ENCODE assay signal across 15 cellular contexts in the genomic region with DNA sequence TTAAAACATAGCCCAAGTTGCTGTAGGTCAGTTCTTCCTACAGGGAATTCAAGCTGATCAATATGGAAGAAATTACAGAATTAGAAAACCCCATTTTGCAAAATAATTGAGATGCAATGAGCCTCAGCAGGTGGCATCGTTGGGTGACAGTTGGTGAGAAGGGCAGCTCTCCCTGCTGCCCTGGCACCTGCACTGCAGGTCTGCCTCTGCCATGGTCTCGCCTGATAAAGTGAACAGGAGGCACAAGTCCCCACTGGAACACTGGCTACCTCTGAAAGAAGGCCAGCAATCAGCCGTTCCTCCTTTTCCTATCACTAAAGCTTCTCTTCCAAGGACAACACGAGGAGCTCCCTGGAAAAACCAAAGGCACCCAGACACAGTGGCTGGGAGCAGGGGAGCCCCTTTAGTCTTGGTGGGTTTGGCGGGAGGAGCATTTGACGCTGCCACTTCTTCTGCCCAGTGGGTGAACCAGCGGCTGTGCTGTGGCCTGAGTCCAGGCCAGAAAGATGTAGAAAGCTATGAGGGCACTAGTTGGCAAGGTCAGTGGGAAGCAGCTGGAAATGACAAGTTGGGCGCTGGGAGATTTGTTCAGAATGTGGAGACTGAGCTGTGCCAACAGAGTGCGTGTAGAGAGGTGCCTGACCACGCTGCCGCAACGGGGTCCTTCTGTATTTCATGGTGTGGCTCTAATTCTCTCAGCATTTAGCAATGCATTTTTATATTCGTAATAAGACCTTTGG.
"Had no signal": no experiment of that assay in that cellular context is flagged by ENCODE, and none has a peak within 500 bp of the region (broad histone marks: within the 10 kb centered on the region; RNA-seq: fewer than 3 reads in every experiment).

No MANE protein-coding gene starts in this region.

- H3K36me3 ChIP-seq: esophagus muscularis mucosa, ovary, tibial nerve had no signal

- H3K9me3 ChIP-seq: esophagus muscularis mucosa, ovary, tibial nerve had no signal

- DNase-seq: activated CD4-positive, alpha-beta T cell treated with anti-CD3 and anti-CD28 coated beads for 36 hours; activated CD8-positive, alpha-beta memory T cell treated with anti-CD3 and anti-CD28 coated beads, Interleukin-2, amount 50 U/mL, for 4 hours; activated CD8-positive, alpha-beta T cell treated with anti-CD3 and anti-CD28 coated beads for 36 hours; activated gamma-delta T cell treated with Interleukin-2 at 50 U/mL for 16 hours; activated naive CD8-positive, alpha-beta T cell treated with anti-CD3 and anti-CD28 coated beads for 36 hours; activated T-cell treated with anti-CD3 and anti-CD28 coated beads, Interleukin-2, amount 50 U/mL, for 72 hours; dorsolateral prefrontal cortex; left colon; ovary; retina; small intestine; T1000 had no signal

- ATAC-seq: activated CD4-positive, alpha-beta T cell treated with anti-CD3 and anti-CD28 coated beads for 36 hours; activated CD8-positive, alpha-beta T cell treated with anti-CD3 and anti-CD28 coated beads for 36 hours; activated T-cell treated with anti-CD3 and anti-CD28 coated beads, Interleukin-2, amount 50 U/mL, for 72 hours; left colon; stimulated activated effector memory CD8-positive, alpha-beta T cell treated with anti-CD3 and anti-CD28 coated beads, Interleukin-12 subunit alpha, Interleukin-12 subunit beta, amount 100 ng/mL, for 72 hours had no signal

- H3K27me3 ChIP-seq: ovary, tibial nerve had no signal

- H3K4me3 ChIP-seq: dorsolateral prefrontal cortex, esophagus muscularis mucosa, ovary, tibial nerve had no signal

- H3K27ac ChIP-seq: dorsolateral prefrontal cortex, esophagus muscularis mucosa, ovary, tibial nerve had no signal
